ENCODE assay signal across 10 cellular contexts in genomic region chr22:26903030-26903856, GRCh38.
A peak's percentile ranks its signal among the peaks of the same experiment; 100 is the strongest.
DNase-seq lines count a peak whose midpoint lies in the region; ATAC-seq, FAIRE-seq and TF ChIP-seq lines count a peak whose summit lies in the region.
"Had no signal": no experiment of that assay in that cellular context is flagged by ENCODE, and none has a peak within 500 bp of the region (broad histone marks: within the 10 kb centered on the region; RNA-seq: fewer than 3 reads in every experiment).

No MANE protein-coding gene starts in this region.

- peaks cover 0 to 3% of the 10 kb centered on the region in 2 donors for H3K4me1 ChIP-seq in kidney (ENCODE audit: control insufficient read depth in 1 of 2, insufficient read depth in 1 of 2, low read depth in 1 of 2, low read length in 2 of 2)

- H3K4me3 Mint-ChIP-seq in activated T-cell treated with anti-CD3 and anti-CD28 coated beads, Interleukin-2, amount 50 U/mL, for 24 hours: peak overlapping the region; percentile 52
- peak overlapping the region; percentile 54 for H3K4me3 Mint-ChIP-seq in activated naive CD8-positive, alpha-beta T cell treated with anti-CD3 and anti-CD28 coated beads, Interleukin-2, amount 10 ng/mL, durations not matched to agents 7 days and 5 days
- H3K4me3 Mint-ChIP-seq in stimulated activated naive CD8-positive, alpha-beta T cell treated with anti-CD3 and anti-CD28 coated beads, Interleukin-15, Interleukin-2, amounts not matched to agents 100 ng/mL and 50 ng/mL, for 24 hours: peak overlapping the region; percentile 44
- no peak overlapping the region for H3K4me3 Mint-ChIP-seq in activated T-helper 2 cell treated with anti-CD3 and anti-CD28 coated beads, Interferon-gamma antibody, Interleukin-2, Interleukin-4, amounts not matched to agents 10 μg/mL and 5 μg/mL and 100 μg/mL, durations not matched to agents 14 hours and 24 hours and 36 hours (ENCODE audit: low read depth)

- H3K36me3 ChIP-seq in kidney (ENCODE audit: control insufficient read depth in 1 of 2, insufficient read depth in 2 of 2, low read length in 2 of 2): no peaks in the 10 kb centered on the region

- ATAC-seq in activated naive CD8-positive, alpha-beta T cell treated with anti-CD3 and anti-CD28 coated beads, Interleukin-2, amount 10 ng/mL, durations not matched to agents 7 days and 5 days (ENCODE audit: low read depth): no peak
- no peak for ATAC-seq in GM21723 (IDR thresholded peaks at IDR 0.05; ENCODE audit: unreplicated experiment)

- FAIRE-seq in kidney (lab: Jason Lieb, UNC): no peak

- TF ChIP-seq CTCF in kidney (IDR thresholded peaks at IDR 0.05; ENCODE audit: borderline replicate concordance, extremely low read depth, insufficient read depth): no peak

- H3K9me3 Mint-ChIP-seq in activated T-cell treated with anti-CD3 and anti-CD28 coated beads, Interleukin-2, amount 50 U/mL, for 24 hours: no peaks in the 10 kb centered on the region
- H3K9me3 Mint-ChIP-seq in activated naive CD8-positive, alpha-beta T cell treated with anti-CD3 and anti-CD28 coated beads, Interleukin-2, amount 10 ng/mL, durations not matched to agents 7 days and 5 days: no peaks in the 10 kb centered on the region
- no peaks in the 10 kb centered on the region for H3K9me3 Mint-ChIP-seq in stimulated activated naive CD8-positive, alpha-beta T cell treated with anti-CD3 and anti-CD28 coated beads, Interleukin-15, Interleukin-2, amounts not matched to agents 100 ng/mL and 50 ng/mL, for 24 hours
- no peaks in the 10 kb centered on the region for H3K9me3 Mint-ChIP-seq in activated T-helper 2 cell treated with anti-CD3 and anti-CD28 coated beads, Interferon-gamma antibody, Interleukin-2, Interleukin-4, amounts not matched to agents 10 μg/mL and 5 μg/mL and 100 μg/mL, durations not matched to agents 14 hours and 24 hours and 36 hours
- H3K9me3 Mint-ChIP-seq: activated naive CD4-positive, alpha-beta T cell treated with anti-CD3 and anti-CD28 coated beads, Interleukin-2, amount 50 U/mL, for 72 hours had no signal

- POLR2A ChIA-PET in activated naive CD8-positive, alpha-beta T cell treated with anti-CD3 and anti-CD28 coated beads, Interleukin-2, amount 10 ng/mL, durations not matched to agents 7 days and 5 days (lab: Charles Lee): no interaction called here

- peaks cover 13% of the 10 kb centered on the region for H3K4me1 Mint-ChIP-seq in activated T-cell treated with anti-CD3 and anti-CD28 coated beads, Interleukin-2, amount 50 U/mL, for 24 hours (ENCODE audit: low read depth)
- peaks cover 5% of the 10 kb centered on the region for H3K4me1 Mint-ChIP-seq in activated naive CD8-positive, alpha-beta T cell treated with anti-CD3 and anti-CD28 coated beads, Interleukin-2, amount 10 ng/mL, durations not matched to agents 7 days and 5 days
- H3K4me1 Mint-ChIP-seq in stimulated activated naive CD8-positive, alpha-beta T cell treated with anti-CD3 and anti-CD28 coated beads, Interleukin-15, Interleukin-2, amounts not matched to agents 100 ng/mL and 50 ng/mL, for 24 hours (ENCODE audit: low read depth): peaks cover 12% of the 10 kb centered on the region
- H3K4me1 Mint-ChIP-seq in activated T-helper 2 cell treated with anti-CD3 and anti-CD28 coated beads, Interferon-gamma antibody, Interleukin-2, Interleukin-4, amounts not matched to agents 10 μg/mL and 5 μg/mL and 100 μg/mL, durations not matched to agents 14 hours and 24 hours and 36 hours (ENCODE audit: low read depth): peaks cover 2% of the 10 kb centered on the region

- no peak overlapping the region for H3K4me3 ChIP-seq in kidney (ENCODE audit: low read length in 2 of 2)

- intact Hi-C loops in kidney (cut with DNase I): no loop called here
- intact Hi-C loops in activated T-helper 2 cell treated with anti-CD3 and anti-CD28 coated beads, Interferon-gamma antibody, Interleukin-2, Interleukin-4, amounts not matched to agents 10 μg/mL and 5 μg/mL and 100 μg/mL, durations not matched to agents 14 hours and 24 hours and 36 hours (cut with micrococcal nuclease): no loop called here

- peaks cover 0 to 4% of the 10 kb centered on the region in 2 donors for H3K9me3 ChIP-seq in kidney (ENCODE audit: control insufficient read depth in 1 of 2, low read length in 2 of 2)

- no peak overlapping the region for H3K27ac ChIP-seq in kidney (ENCODE audit: low read depth in 2 of 2, low read length in 2 of 2)

- peak; percentile 34 for DNase-seq in activated T-cell treated with anti-CD3 and anti-CD28 coated beads, Interleukin-2, amount 50 U/mL, for 24 hours
- DNase-seq in activated T-cell treated with anti-CD3 and anti-CD28 coated beads, Interleukin-2, amount 50 U/mL, for 1 hour: no peak
- DNase-seq in activated naive CD8-positive, alpha-beta T cell treated with anti-CD3 and anti-CD28 coated beads, Interleukin-2, amount 10 ng/mL, durations not matched to agents 7 days and 5 days: no peak
- DNase-seq in kidney (peak; percentile 66), NCI-H2227 (lab: John Stamatoyannopoulos, UW; ENCODE audit: unreplicated experiment) (no peak)
- DNase-seq in activated T-helper 2 cell treated with anti-CD3 and anti-CD28 coated beads, Interferon-gamma antibody, Interleukin-2, Interleukin-4, amounts not matched to agents 10 μg/mL and 5 μg/mL and 100 μg/mL, durations not matched to agents 14 hours and 24 hours and 36 hours (ENCODE audit: low spot score): no peak
- DNase-seq: NCI-H187 had no signal

- no peaks in the 10 kb centered on the region for H3K36me3 Mint-ChIP-seq in activated T-cell treated with anti-CD3 and anti-CD28 coated beads, Interleukin-2, amount 50 U/mL, for 24 hours (ENCODE audit: low read depth)
- no peaks in the 10 kb centered on the region for H3K36me3 Mint-ChIP-seq in activated naive CD8-positive, alpha-beta T cell treated with anti-CD3 and anti-CD28 coated beads, Interleukin-2, amount 10 ng/mL, durations not matched to agents 7 days and 5 days
- H3K36me3 Mint-ChIP-seq in stimulated activated naive CD8-positive, alpha-beta T cell treated with anti-CD3 and anti-CD28 coated beads, Interleukin-15, Interleukin-2, amounts not matched to agents 100 ng/mL and 50 ng/mL, for 24 hours (ENCODE audit: low read depth): no peaks in the 10 kb centered on the region
- no peaks in the 10 kb centered on the region for H3K36me3 Mint-ChIP-seq in activated T-helper 2 cell treated with anti-CD3 and anti-CD28 coated beads, Interferon-gamma antibody, Interleukin-2, Interleukin-4, amounts not matched to agents 10 μg/mL and 5 μg/mL and 100 μg/mL, durations not matched to agents 14 hours and 24 hours and 36 hours (ENCODE audit: low read depth)

- peaks cover 47% of the 10 kb centered on the region for H3K27me3 Mint-ChIP-seq in activated T-cell treated with anti-CD3 and anti-CD28 coated beads, Interleukin-2, amount 50 U/mL, for 24 hours
- H3K27me3 Mint-ChIP-seq in activated naive CD8-positive, alpha-beta T cell treated with anti-CD3 and anti-CD28 coated beads, Interleukin-2, amount 10 ng/mL, durations not matched to agents 7 days and 5 days: peaks cover 52% of the 10 kb centered on the region
- peaks cover 45% of the 10 kb centered on the region for H3K27me3 Mint-ChIP-seq in stimulated activated naive CD8-positive, alpha-beta T cell treated with anti-CD3 and anti-CD28 coated beads, Interleukin-15, Interleukin-2, amounts not matched to agents 100 ng/mL and 50 ng/mL, for 24 hours
- peaks cover 35% of the 10 kb centered on the region for H3K27me3 Mint-ChIP-seq in activated T-helper 2 cell treated with anti-CD3 and anti-CD28 coated beads, Interferon-gamma antibody, Interleukin-2, Interleukin-4, amounts not matched to agents 10 μg/mL and 5 μg/mL and 100 μg/mL, durations not matched to agents 14 hours and 24 hours and 36 hours (ENCODE audit: low read depth)

- no peak overlapping the region for H3K9ac ChIP-seq in kidney (ENCODE audit: low read length in 2 of 2)

- no peak overlapping the region for H3K27ac Mint-ChIP-seq in activated T-cell treated with anti-CD3 and anti-CD28 coated beads, Interleukin-2, amount 50 U/mL, for 24 hours
- no peak overlapping the region for H3K27ac Mint-ChIP-seq in activated naive CD8-positive, alpha-beta T cell treated with anti-CD3 and anti-CD28 coated beads, Interleukin-2, amount 10 ng/mL, durations not matched to agents 7 days and 5 days
- H3K27ac Mint-ChIP-seq in stimulated activated naive CD8-positive, alpha-beta T cell treated with anti-CD3 and anti-CD28 coated beads, Interleukin-15, Interleukin-2, amounts not matched to agents 100 ng/mL and 50 ng/mL, for 24 hours: no peak overlapping the region
- no peak overlapping the region for H3K27ac Mint-ChIP-seq in activated T-helper 2 cell treated with anti-CD3 and anti-CD28 coated beads, Interferon-gamma antibody, Interleukin-2, Interleukin-4, amounts not matched to agents 10 μg/mL and 5 μg/mL and 100 μg/mL, durations not matched to agents 14 hours and 24 hours and 36 hours

Comparison
In these comparisons a context has a peak if more than half of its experiments do, and no peak if none do; other contexts are left out.
1. DNase-seq: peak in activated T-cell treated with anti-CD3 and anti-CD28 coated beads, Interleukin-2, amount 50 U/mL, for 24 hours (single experiment) and kidney (single experiment); none in activated T-cell treated with anti-CD3 and anti-CD28 coated beads, Interleukin-2, amount 50 U/mL, for 1 hour (single experiment), activated naive CD8-positive, alpha-beta T cell treated with anti-CD3 and anti-CD28 coated beads, Interleukin-2, amount 10 ng/mL, durations not matched to agents 7 days and 5 days (single experiment), NCI-H2227 (single experiment) and activated T-helper 2 cell treated with anti-CD3 and anti-CD28 coated beads, Interferon-gamma antibody, Interleukin-2, Interleukin-4, amounts not matched to agents 10 μg/mL and 5 μg/mL and 100 μg/mL, durations not matched to agents 14 hours and 24 hours and 36 hours (single experiment).